Comparison of ENCODE assay signal across 15 cellular contexts in genomic region chr13:111387945-111388600, GRCh38.
"Had no signal": no experiment of that assay in that cellular context is flagged by ENCODE, and none has a peak within 500 bp of the region (broad histone marks: within the 10 kb centered on the region; RNA-seq: fewer than 3 reads in every experiment).

No MANE protein-coding gene starts in this region.

- H3K4me3 Mint-ChIP-seq: activated B cell treated with CpG ODN at 0.5 μM for 24 hours; naive B cell; neural crest cell; stimulated activated naive B cell treated with anti-CD40 and anti-IgM and Interleukin-4, amounts not matched to agents 10 μg/mL and 1 μg/mL and 100 μg/mL, for 72 hours had no signal

- DNase-seq: activated B cell treated with CpG ODN at 0.5 μM for 24 hours; activated CD4-positive, alpha-beta T cell treated with anti-CD3 and anti-CD28 coated beads for 4 hours; activated naive CD4-positive, alpha-beta T cell treated with anti-CD3 and anti-CD28 coated beads for 36 hours; cerebellar nuclear complex; effector CD8-positive, alpha-beta T cell; heart right ventricle; left ventricle myocardium superior; mucosa of descending colon; naive B cell; ovary; sigmoid colon; stimulated activated naive B cell treated with anti-CD40 and anti-IgM and Interleukin-4, amounts not matched to agents 10 μg/mL and 1 μg/mL and 100 μg/mL, for 72 hours had no signal

- H3K9me3 Mint-ChIP-seq: activated B cell treated with CpG ODN at 0.5 μM for 24 hours; activated CD8-positive, alpha-beta T cell treated with anti-CD3 and anti-CD28 coated beads for 36 hours; activated naive CD4-positive, alpha-beta T cell treated with anti-CD3 and anti-CD28 coated beads for 36 hours; activated T-helper 17 cell treated with anti-CD3 and anti-CD28 coated beads, Interleukin-2, amount 50 U/mL, for 72 hours; neural crest cell had no signal

- H3K36me3 Mint-ChIP-seq: naive B cell; stimulated activated naive B cell treated with anti-CD40 and anti-IgM and Interleukin-4, amounts not matched to agents 10 μg/mL and 1 μg/mL and 100 μg/mL, for 72 hours had no signal

- H3K27me3 Mint-ChIP-seq: activated CD8-positive, alpha-beta T cell treated with anti-CD3 and anti-CD28 coated beads for 36 hours had no signal

- H3K4me1 Mint-ChIP-seq: activated B cell treated with CpG ODN at 0.5 μM for 24 hours had no signal

- H3K27ac Mint-ChIP-seq: activated B cell treated with CpG ODN at 0.5 μM for 24 hours; activated CD8-positive, alpha-beta T cell treated with anti-CD3 and anti-CD28 coated beads for 36 hours; activated naive CD4-positive, alpha-beta T cell treated with anti-CD3 and anti-CD28 coated beads for 36 hours; activated T-helper 17 cell treated with anti-CD3 and anti-CD28 coated beads, Interleukin-2, amount 50 U/mL, for 72 hours; naive B cell; stimulated activated naive B cell treated with anti-CD40 and anti-IgM and Interleukin-4, amounts not matched to agents 10 μg/mL and 1 μg/mL and 100 μg/mL, for 72 hours had no signal
